Comparison of ENCODE assay signal across 32 cellular contexts in the genomic region with DNA sequence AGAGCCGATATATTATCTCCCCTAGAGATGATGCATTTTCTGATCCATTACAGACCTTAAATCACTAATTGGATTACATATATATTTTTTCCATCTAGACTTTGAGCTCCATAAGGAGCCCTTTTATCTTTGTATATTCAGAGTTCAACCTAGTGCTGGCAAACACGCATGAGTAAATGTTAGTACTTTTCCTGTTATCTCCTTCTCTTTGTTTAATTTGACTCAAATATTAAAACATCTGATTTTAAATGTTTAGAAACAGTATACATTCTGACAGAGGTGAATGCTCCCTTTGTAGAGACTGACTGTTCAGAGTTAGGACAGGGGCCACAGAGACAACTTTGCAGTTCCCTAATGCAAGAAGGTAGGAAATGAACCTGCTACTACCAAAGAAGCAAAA.
"Had no signal": no experiment of that assay in that cellular context is flagged by ENCODE, and none has a peak within 500 bp of the region (broad histone marks: within the 10 kb centered on the region; RNA-seq: fewer than 3 reads in every experiment).

No MANE protein-coding gene starts in this region.

- H3K27ac ChIP-seq: breast epithelium, esophagus muscularis mucosa, foreskin keratinocyte, heart right ventricle, skin epidermis, thyroid gland, upper lobe of right lung had no signal

- H3K36me3 Mint-ChIP-seq: natural killer cell, WTC11 had no signal

- ATAC-seq: activated naive CD8-positive, alpha-beta T cell treated with anti-CD3 and anti-CD28 coated beads, Interleukin-2, amount 50 U/mL, for 24 hours; foreskin keratinocyte; heart right ventricle; left lobe of liver; natural killer cell; sciatic nerve; stimulated activated naive B cell treated with anti-CD40 and anti-IgM and Interleukin-4, amounts not matched to agents 10 μg/mL and 1 μg/mL and 100 μg/mL, for 72 hours; T-helper 17 cell; upper lobe of right lung; WTC11 had no signal

- H3K4me3 Mint-ChIP-seq: activated CD4-positive, alpha-beta memory T cell treated with anti-CD3 and anti-CD28 coated beads, Interleukin-2, amount 10 ng/mL, durations not matched to agents 7 days and 5 days; activated CD4-positive, alpha-beta T cell treated with anti-CD3 and anti-CD28 coated beads, Interleukin-2, amount 10 ng/mL, durations not matched to agents 7 days and 5 days; activated naive CD4-positive, alpha-beta T cell treated with anti-CD3 and anti-CD28 coated beads, Interleukin-2, amount 50 U/mL, for 24 hours; activated naive CD8-positive, alpha-beta T cell treated with anti-CD3 and anti-CD28 coated beads, Interleukin-2, amount 50 U/mL, for 24 hours; activated T-cell treated with anti-CD3 and anti-CD28 coated beads, Interleukin-2, amount 50 U/mL, for 24 hours; dendritic cell treated with granulocyte-macrophage colony-stimulating factor and Interleukin-4, amounts not matched to agents 40 ng/mL and 50 ng/mL, for 4 days; endodermal cell; natural killer cell; stimulated activated naive B cell treated with anti-CD40 and anti-IgM and Interleukin-4, amounts not matched to agents 10 μg/mL and 1 μg/mL and 100 μg/mL, for 72 hours; T-helper 17 cell; WTC11 had no signal

- H3K4me1 ChIP-seq: breast epithelium had no signal

- H3K9me3 Mint-ChIP-seq: activated CD4-positive, alpha-beta memory T cell treated with anti-CD3 and anti-CD28 coated beads, Interleukin-2, amount 10 ng/mL, durations not matched to agents 7 days and 5 days; activated CD4-positive, alpha-beta T cell treated with anti-CD3 and anti-CD28 coated beads, Interleukin-2, amount 10 ng/mL, durations not matched to agents 7 days and 5 days; activated naive CD4-positive, alpha-beta T cell treated with anti-CD3 and anti-CD28 coated beads, Interleukin-2, amount 50 U/mL, for 24 hours; activated naive CD8-positive, alpha-beta T cell treated with anti-CD3 and anti-CD28 coated beads, Interleukin-2, amount 50 U/mL, for 24 hours; activated T-cell treated with anti-CD3 and anti-CD28 coated beads, Interleukin-2, amount 50 U/mL, for 24 hours; dendritic cell treated with granulocyte-macrophage colony-stimulating factor and Interleukin-4, amounts not matched to agents 40 ng/mL and 50 ng/mL, for 4 days; natural killer cell; stimulated activated naive B cell treated with anti-CD40 and anti-IgM and Interleukin-4, amounts not matched to agents 10 μg/mL and 1 μg/mL and 100 μg/mL, for 72 hours; WTC11 had no signal

- H3K9me3 ChIP-seq: breast epithelium, esophagus muscularis mucosa, heart right ventricle, stomach, thyroid gland, upper lobe of right lung had no signal

- DNase-seq: activated CD4-positive, alpha-beta memory T cell treated with anti-CD3 and anti-CD28 coated beads, Interleukin-2, amount 10 ng/mL, durations not matched to agents 7 days and 5 days; activated CD4-positive, alpha-beta T cell treated with anti-CD3 and anti-CD28 coated beads for 1 hour; activated CD4-positive, alpha-beta T cell treated with anti-CD3 and anti-CD28 coated beads, Interleukin-2, amount 10 ng/mL, durations not matched to agents 7 days and 5 days; activated CD8-positive, alpha-beta memory T cell treated with anti-CD3 and anti-CD28 coated beads, Interleukin-2, amount 50 U/mL, for 48 hours; activated naive CD8-positive, alpha-beta T cell treated with anti-CD3 and anti-CD28 coated beads, Interleukin-2, amount 50 U/mL, for 24 hours; activated T-cell treated with anti-CD3 and anti-CD28 coated beads, Interleukin-2, amount 50 U/mL, for 24 hours; amygdala; central memory CD4-positive, alpha-beta T cell; endodermal cell; foreskin keratinocyte; heart right ventricle; kidney glomerular epithelial cell; mesendoderm; natural killer cell; posterior cingulate gyrus; retina; stimulated activated CD4-positive, alpha-beta T cell treated with anti-CD3 and anti-CD28 coated beads, Interleukin-1b, Interleukin-23, amount 100 ng/mL, for 48 hours; stimulated activated CD4-positive, alpha-beta T cell treated with anti-CD3 and anti-CD28 coated beads, Interleukin-4, amount 100 ng/mL, for 4 hours; stimulated activated naive B cell treated with anti-CD40 and anti-IgM and Interleukin-4, amounts not matched to agents 10 μg/mL and 1 μg/mL and 100 μg/mL, for 72 hours; stomach; T-helper 17 cell; thyroid gland; upper lobe of right lung had no signal

- H3K4me1 Mint-ChIP-seq: endodermal cell, WTC11 had no signal

- H3K27me3 ChIP-seq: breast epithelium, esophagus muscularis mucosa, foreskin keratinocyte, heart right ventricle, stomach, thyroid gland, upper lobe of right lung had no signal

- H3K27ac Mint-ChIP-seq: activated CD4-positive, alpha-beta memory T cell treated with anti-CD3 and anti-CD28 coated beads, Interleukin-2, amount 10 ng/mL, durations not matched to agents 7 days and 5 days; activated CD4-positive, alpha-beta T cell treated with anti-CD3 and anti-CD28 coated beads, Interleukin-2, amount 10 ng/mL, durations not matched to agents 7 days and 5 days; activated naive CD4-positive, alpha-beta T cell treated with anti-CD3 and anti-CD28 coated beads, Interleukin-2, amount 50 U/mL, for 24 hours; activated naive CD8-positive, alpha-beta T cell treated with anti-CD3 and anti-CD28 coated beads, Interleukin-2, amount 50 U/mL, for 24 hours; activated T-cell treated with anti-CD3 and anti-CD28 coated beads, Interleukin-2, amount 50 U/mL, for 24 hours; dendritic cell treated with granulocyte-macrophage colony-stimulating factor and Interleukin-4, amounts not matched to agents 40 ng/mL and 50 ng/mL, for 4 days; endodermal cell; natural killer cell; stimulated activated naive B cell treated with anti-CD40 and anti-IgM and Interleukin-4, amounts not matched to agents 10 μg/mL and 1 μg/mL and 100 μg/mL, for 72 hours; T-helper 17 cell; WTC11 had no signal

- H3K36me3 ChIP-seq: breast epithelium, esophagus muscularis mucosa, heart right ventricle, stomach, thyroid gland, upper lobe of right lung had no signal

- H3K4me3 ChIP-seq: breast epithelium, esophagus muscularis mucosa, heart right ventricle, lung, skin epidermis, stomach, thyroid gland, upper lobe of right lung had no signal

- H3K27me3 Mint-ChIP-seq: activated CD4-positive, alpha-beta memory T cell treated with anti-CD3 and anti-CD28 coated beads, Interleukin-2, amount 10 ng/mL, durations not matched to agents 7 days and 5 days; activated CD4-positive, alpha-beta T cell treated with anti-CD3 and anti-CD28 coated beads, Interleukin-2, amount 10 ng/mL, durations not matched to agents 7 days and 5 days; activated naive CD4-positive, alpha-beta T cell treated with anti-CD3 and anti-CD28 coated beads, Interleukin-2, amount 50 U/mL, for 24 hours; activated naive CD8-positive, alpha-beta T cell treated with anti-CD3 and anti-CD28 coated beads, Interleukin-2, amount 50 U/mL, for 24 hours; activated T-cell treated with anti-CD3 and anti-CD28 coated beads, Interleukin-2, amount 50 U/mL, for 24 hours; dendritic cell treated with granulocyte-macrophage colony-stimulating factor and Interleukin-4, amounts not matched to agents 40 ng/mL and 50 ng/mL, for 4 days; stimulated activated naive B cell treated with anti-CD40 and anti-IgM and Interleukin-4, amounts not matched to agents 10 μg/mL and 1 μg/mL and 100 μg/mL, for 72 hours; T-helper 17 cell had no signal
